Comparison of ENCODE assay signal across 1 cellular context in the genomic region with DNA sequence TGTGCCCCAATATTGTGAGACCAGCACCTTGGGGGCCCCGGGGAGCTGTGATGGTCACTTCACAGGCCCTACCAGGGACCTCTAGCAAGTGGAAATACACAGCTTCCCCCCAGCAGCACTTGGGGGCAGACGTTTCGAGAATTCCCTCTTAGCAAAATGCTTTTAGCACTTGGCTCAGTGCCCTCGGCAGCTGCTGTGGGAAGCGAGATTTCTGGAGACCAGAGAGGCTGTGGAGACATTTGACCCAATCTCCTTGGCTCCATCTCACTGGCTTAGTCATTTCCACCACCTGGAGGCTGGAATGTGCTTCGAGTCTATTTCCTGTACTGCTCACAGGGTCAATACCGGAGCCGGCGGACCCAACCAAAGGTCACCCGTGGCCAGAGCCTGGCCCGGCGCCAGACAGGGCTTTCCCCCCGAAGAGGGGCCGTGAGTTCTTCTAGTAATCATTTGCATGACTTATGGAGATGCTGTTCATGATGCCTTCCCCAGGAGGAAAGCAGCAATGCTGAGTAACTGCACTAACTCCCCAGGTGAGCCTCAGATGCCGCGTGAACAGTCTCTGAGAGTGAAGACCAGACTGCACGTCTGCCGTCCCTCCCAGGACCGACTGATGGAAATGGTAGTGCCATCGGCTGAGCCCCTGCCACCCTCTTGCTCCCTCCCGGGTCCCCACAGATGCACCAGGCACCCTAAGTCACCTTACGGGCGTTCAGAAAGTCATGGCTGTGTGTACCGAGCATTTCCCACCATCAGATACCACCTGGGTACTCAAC.
TF ChIP-seq lines count a peak whose summit lies in the region.

No MANE protein-coding gene starts in this region.

TF ChIP-seq in HepG2, 621 proteins besides CTCF, POLR2A, EP300 and RAD21 (continued from another document and continues in another):
- TF ChIP-seq, protein P1, sequence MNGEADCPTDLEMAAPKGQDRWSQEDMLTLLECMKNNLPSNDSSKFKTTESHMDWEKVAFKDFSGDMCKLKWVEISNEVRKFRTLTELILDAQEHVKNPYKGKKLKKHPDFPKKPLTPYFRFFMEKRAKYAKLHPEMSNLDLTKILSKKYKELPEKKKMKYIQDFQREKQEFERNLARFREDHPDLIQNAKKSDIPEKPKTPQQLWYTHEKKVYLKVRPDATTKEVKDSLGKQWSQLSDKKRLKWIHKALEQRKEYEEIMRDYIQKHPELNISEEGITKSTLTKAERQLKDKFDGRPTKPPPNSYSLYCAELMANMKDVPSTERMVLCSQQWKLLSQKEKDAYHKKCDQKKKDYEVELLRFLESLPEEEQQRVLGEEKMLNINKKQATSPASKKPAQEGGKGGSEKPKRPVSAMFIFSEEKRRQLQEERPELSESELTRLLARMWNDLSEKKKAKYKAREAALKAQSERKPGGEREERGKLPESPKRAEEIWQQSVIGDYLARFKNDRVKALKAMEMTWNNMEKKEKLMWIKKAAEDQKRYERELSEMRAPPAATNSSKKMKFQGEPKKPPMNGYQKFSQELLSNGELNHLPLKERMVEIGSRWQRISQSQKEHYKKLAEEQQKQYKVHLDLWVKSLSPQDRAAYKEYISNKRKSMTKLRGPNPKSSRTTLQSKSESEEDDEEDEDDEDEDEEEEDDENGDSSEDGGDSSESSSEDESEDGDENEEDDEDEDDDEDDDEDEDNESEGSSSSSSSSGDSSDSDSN (CRISPR knock-in tag; IDR thresholded peaks at IDR 0.05) = no peak
- TF ChIP-seq, protein P2, sequence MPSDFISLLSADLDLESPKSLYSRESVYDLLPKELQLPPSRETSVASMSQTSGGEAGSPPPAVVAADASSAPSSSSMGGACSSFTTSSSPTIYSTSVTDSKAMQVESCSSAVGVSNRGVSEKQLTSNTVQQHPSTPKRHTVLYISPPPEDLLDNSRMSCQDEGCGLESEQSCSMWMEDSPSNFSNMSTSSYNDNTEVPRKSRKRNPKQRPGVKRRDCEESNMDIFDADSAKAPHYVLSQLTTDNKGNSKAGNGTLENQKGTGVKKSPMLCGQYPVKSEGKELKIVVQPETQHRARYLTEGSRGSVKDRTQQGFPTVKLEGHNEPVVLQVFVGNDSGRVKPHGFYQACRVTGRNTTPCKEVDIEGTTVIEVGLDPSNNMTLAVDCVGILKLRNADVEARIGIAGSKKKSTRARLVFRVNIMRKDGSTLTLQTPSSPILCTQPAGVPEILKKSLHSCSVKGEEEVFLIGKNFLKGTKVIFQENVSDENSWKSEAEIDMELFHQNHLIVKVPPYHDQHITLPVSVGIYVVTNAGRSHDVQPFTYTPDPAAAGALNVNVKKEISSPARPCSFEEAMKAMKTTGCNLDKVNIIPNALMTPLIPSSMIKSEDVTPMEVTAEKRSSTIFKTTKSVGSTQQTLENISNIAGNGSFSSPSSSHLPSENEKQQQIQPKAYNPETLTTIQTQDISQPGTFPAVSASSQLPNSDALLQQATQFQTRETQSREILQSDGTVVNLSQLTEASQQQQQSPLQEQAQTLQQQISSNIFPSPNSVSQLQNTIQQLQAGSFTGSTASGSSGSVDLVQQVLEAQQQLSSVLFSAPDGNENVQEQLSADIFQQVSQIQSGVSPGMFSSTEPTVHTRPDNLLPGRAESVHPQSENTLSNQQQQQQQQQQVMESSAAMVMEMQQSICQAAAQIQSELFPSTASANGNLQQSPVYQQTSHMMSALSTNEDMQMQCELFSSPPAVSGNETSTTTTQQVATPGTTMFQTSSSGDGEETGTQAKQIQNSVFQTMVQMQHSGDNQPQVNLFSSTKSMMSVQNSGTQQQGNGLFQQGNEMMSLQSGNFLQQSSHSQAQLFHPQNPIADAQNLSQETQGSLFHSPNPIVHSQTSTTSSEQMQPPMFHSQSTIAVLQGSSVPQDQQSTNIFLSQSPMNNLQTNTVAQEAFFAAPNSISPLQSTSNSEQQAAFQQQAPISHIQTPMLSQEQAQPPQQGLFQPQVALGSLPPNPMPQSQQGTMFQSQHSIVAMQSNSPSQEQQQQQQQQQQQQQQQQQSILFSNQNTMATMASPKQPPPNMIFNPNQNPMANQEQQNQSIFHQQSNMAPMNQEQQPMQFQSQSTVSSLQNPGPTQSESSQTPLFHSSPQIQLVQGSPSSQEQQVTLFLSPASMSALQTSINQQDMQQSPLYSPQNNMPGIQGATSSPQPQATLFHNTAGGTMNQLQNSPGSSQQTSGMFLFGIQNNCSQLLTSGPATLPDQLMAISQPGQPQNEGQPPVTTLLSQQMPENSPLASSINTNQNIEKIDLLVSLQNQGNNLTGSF (CRISPR knock-in tag; IDR thresholded peaks at IDR 0.05) = no peak
- TF ChIP-seq KLF15 (CRISPR knock-in tag; IDR thresholded peaks at IDR 0.05; ENCODE audit: borderline replicate concordance) (no peak), SOX6 (IDR thresholded peaks at IDR 0.05) (no peak), SOX6 (CRISPR knock-in tag; IDR thresholded peaks at IDR 0.05) (no peak), SNAPC2 (CRISPR knock-in tag; IDR thresholded peaks at IDR 0.05) (no peak), ZNF607 (CRISPR knock-in tag; IDR thresholded peaks at IDR 0.05; ENCODE audit: borderline replicate concordance) (peak; percentile 51; the same call in 1 of the 2 replicates), ZBTB20 (CRISPR knock-in tag; IDR thresholded peaks at IDR 0.05; ENCODE audit: borderline replicate concordance, low read depth) (no peak), MTF2 (CRISPR knock-in tag; IDR thresholded peaks at IDR 0.05; ENCODE audit: borderline replicate concordance) (no peak), REPIN1 (CRISPR knock-in tag; IDR thresholded peaks at IDR 0.05; ENCODE audit: borderline replicate concordance, low read depth) (no peak; the same call in 1 of the 2 replicates), ZNF891 (CRISPR knock-in tag; IDR thresholded peaks at IDR 0.05) (no peak), ZNF557 (CRISPR knock-in tag; IDR thresholded peaks at IDR 0.05) (no peak), ZFP82 (CRISPR knock-in tag; IDR thresholded peaks at IDR 0.05; ENCODE audit: borderline replicate concordance) (no peak), TMF1 (CRISPR knock-in tag; IDR thresholded peaks at IDR 0.05; ENCODE audit: low read depth) (no peak), ZNF841 (CRISPR knock-in tag; IDR thresholded peaks at IDR 0.05; ENCODE audit: borderline replicate concordance) (no peak), IKZF4 (CRISPR knock-in tag; IDR thresholded peaks at IDR 0.05; ENCODE audit: borderline replicate concordance, low read depth, not compliant biosample characterization) (no peak), HOXA7 (CRISPR knock-in tag; IDR thresholded peaks at IDR 0.05) (no peak), NCOA5 (CRISPR knock-in tag; IDR thresholded peaks at IDR 0.05) (no peak), ZFP37 (CRISPR knock-in tag; IDR thresholded peaks at IDR 0.05; ENCODE audit: borderline replicate concordance) (no peak)
- TF ChIP-seq, protein P3, sequence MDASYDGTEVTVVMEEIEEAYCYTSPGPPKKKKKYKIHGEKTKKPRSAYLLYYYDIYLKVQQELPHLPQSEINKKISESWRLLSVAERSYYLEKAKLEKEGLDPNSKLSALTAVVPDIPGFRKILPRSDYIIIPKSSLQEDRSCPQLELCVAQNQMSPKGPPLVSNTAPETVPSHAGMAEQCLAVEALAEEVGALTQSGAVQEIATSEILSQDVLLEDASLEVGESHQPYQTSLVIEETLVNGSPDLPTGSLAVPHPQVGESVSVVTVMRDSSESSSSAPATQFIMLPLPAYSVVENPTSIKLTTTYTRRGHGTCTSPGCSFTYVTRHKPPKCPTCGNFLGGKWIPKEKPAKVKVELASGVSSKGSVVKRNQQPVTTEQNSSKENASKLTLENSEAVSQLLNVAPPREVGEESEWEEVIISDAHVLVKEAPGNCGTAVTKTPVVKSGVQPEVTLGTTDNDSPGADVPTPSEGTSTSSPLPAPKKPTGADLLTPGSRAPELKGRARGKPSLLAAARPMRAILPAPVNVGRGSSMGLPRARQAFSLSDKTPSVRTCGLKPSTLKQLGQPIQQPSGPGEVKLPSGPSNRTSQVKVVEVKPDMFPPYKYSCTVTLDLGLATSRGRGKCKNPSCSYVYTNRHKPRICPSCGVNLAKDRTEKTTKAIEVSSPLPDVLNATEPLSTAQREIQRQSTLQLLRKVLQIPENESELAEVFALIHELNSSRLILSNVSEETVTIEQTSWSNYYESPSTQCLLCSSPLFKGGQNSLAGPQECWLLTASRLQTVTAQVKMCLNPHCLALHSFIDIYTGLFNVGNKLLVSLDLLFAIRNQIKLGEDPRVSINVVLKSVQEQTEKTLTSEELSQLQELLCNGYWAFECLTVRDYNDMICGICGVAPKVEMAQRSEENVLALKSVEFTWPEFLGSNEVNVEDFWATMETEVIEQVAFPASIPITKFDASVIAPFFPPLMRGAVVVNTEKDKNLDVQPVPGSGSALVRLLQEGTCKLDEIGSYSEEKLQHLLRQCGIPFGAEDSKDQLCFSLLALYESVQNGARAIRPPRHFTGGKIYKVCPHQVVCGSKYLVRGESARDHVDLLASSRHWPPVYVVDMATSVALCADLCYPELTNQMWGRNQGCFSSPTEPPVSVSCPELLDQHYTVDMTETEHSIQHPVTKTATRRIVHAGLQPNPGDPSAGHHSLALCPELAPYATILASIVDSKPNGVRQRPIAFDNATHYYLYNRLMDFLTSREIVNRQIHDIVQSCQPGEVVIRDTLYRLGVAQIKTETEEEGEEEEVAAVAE (CRISPR knock-in tag; IDR thresholded peaks at IDR 0.05; ENCODE audit: borderline replicate concordance) = no peak
- TF ChIP-seq, protein P4, sequence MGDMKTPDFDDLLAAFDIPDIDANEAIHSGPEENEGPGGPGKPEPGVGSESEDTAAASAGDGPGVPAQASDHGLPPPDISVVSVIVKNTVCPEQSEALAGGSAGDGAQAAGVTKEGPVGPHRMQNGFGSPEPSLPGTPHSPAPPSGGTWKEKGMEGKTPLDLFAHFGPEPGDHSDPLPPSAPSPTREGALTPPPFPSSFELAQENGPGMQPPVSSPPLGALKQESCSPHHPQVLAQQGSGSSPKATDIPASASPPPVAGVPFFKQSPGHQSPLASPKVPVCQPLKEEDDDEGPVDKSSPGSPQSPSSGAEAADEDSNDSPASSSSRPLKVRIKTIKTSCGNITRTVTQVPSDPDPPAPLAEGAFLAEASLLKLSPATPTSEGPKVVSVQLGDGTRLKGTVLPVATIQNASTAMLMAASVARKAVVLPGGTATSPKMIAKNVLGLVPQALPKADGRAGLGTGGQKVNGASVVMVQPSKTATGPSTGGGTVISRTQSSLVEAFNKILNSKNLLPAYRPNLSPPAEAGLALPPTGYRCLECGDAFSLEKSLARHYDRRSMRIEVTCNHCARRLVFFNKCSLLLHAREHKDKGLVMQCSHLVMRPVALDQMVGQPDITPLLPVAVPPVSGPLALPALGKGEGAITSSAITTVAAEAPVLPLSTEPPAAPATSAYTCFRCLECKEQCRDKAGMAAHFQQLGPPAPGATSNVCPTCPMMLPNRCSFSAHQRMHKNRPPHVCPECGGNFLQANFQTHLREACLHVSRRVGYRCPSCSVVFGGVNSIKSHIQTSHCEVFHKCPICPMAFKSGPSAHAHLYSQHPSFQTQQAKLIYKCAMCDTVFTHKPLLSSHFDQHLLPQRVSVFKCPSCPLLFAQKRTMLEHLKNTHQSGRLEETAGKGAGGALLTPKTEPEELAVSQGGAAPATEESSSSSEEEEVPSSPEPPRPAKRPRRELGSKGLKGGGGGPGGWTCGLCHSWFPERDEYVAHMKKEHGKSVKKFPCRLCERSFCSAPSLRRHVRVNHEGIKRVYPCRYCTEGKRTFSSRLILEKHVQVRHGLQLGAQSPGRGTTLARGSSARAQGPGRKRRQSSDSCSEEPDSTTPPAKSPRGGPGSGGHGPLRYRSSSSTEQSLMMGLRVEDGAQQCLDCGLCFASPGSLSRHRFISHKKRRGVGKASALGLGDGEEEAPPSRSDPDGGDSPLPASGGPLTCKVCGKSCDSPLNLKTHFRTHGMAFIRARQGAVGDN (CRISPR knock-in tag; IDR thresholded peaks at IDR 0.05) = peak; percentile 81
- TF ChIP-seq, protein P5, sequence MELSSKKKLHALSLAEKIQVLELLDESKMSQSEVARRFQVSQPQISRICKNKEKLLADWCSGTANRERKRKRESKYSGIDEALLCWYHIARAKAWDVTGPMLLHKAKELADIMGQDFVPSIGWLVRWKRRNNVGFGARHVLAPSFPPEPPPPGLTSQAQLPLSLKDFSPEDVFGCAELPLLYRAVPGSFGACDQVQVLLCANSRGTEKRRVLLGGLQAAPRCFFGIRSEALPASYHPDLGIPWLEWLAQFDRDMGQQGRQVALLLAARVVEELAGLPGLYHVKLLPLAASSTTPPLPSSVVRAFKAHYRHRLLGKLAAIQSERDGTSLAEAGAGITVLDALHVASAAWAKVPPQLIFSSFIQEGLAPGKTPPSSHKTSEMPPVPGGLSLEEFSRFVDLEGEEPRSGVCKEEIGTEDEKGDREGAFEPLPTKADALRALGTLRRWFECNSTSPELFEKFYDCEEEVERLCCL (CRISPR knock-in tag; IDR thresholded peaks at IDR 0.05; ENCODE audit: borderline replicate concordance) = no peak
- TF ChIP-seq, protein P6, sequence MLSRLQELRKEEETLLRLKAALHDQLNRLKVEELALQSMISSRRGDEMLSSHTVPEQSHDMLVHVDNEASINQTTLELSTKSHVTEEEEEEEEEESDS (CRISPR knock-in tag; IDR thresholded peaks at IDR 0.05; ENCODE audit: borderline replicate concordance) = 0 out of 2 replicates have a peak, but pooled peaks have one; percentile 45
- TF ChIP-seq, protein P7, sequence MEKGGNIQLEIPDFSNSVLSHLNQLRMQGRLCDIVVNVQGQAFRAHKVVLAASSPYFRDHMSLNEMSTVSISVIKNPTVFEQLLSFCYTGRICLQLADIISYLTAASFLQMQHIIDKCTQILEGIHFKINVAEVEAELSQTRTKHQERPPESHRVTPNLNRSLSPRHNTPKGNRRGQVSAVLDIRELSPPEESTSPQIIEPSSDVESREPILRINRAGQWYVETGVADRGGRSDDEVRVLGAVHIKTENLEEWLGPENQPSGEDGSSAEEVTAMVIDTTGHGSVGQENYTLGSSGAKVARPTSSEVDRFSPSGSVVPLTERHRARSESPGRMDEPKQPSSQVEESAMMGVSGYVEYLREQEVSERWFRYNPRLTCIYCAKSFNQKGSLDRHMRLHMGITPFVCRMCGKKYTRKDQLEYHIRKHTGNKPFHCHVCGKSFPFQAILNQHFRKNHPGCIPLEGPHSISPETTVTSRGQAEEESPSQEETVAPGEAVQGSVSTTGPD (CRISPR knock-in tag; IDR thresholded peaks at IDR 0.05) = no peak
